Comparison of ENCODE assay signal across 1 cellular context in the genomic region with DNA sequence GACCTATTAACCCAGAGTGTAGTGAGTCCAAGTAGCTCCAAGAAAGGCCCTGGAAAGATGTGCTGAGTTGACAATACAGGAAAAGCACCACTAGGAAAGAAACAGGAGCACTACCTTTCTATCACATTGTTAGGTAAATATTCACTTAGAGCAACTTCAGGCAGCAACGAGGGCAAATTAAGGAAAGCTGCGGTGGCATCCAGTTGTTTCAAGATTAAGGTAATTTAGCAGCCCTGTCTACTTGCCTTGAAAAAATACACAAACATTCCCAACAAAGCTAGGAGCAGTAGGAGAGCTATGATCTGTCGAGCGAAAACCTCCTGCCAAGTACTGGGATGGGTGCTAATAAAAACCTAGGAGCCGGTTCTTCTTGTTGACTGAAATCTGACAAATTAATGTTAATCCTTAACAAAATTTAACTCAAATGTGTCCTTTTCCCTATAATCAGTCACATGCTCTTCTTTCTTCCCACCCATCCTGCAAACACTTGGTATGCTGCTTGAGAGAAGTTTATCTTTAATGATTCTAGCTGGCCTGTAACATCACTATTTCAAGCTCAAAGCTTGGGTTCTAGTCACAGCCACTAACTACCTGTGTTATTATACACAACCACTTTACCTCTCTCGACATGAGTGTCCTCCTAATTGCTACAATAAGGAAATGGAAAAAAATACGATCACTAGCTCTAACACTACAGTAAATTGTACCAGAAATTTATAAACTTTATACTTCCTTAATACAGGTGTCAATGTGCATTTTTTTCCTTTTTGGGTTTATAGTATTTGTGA.
TF ChIP-seq lines count a peak whose summit lies in the region.

No MANE protein-coding gene starts in this region.

TF ChIP-seq in liver, 16 proteins besides CTCF, POLR2A, EP300 and RAD21 (continued from another document):
- TF ChIP-seq, protein P1, sequence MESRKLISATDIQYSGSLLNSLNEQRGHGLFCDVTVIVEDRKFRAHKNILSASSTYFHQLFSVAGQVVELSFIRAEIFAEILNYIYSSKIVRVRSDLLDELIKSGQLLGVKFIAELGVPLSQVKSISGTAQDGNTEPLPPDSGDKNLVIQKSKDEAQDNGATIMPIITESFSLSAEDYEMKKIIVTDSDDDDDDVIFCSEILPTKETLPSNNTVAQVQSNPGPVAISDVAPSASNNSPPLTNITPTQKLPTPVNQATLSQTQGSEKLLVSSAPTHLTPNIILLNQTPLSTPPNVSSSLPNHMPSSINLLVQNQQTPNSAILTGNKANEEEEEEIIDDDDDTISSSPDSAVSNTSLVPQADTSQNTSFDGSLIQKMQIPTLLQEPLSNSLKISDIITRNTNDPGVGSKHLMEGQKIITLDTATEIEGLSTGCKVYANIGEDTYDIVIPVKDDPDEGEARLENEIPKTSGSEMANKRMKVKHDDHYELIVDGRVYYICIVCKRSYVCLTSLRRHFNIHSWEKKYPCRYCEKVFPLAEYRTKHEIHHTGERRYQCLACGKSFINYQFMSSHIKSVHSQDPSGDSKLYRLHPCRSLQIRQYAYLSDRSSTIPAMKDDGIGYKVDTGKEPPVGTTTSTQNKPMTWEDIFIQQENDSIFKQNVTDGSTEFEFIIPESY (IDR thresholded peaks at IDR 0.05) = no peak
- TF ChIP-seq RXRA (IDR thresholded peaks at IDR 0.05) (no peak), GABPA (IDR thresholded peaks at IDR 0.05 in 1 of 2, conservative IDR thresholded peaks at IDR 0.05 in 1 of 2) (no peak)
- TF ChIP-seq, protein P2, sequence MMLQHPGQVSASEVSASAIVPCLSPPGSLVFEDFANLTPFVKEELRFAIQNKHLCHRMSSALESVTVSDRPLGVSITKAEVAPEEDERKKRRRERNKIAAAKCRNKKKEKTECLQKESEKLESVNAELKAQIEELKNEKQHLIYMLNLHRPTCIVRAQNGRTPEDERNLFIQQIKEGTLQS (IDR thresholded peaks at IDR 0.05) = no peak
